Comparison of ENCODE assay signal across 8 cellular contexts in the genomic region with DNA sequence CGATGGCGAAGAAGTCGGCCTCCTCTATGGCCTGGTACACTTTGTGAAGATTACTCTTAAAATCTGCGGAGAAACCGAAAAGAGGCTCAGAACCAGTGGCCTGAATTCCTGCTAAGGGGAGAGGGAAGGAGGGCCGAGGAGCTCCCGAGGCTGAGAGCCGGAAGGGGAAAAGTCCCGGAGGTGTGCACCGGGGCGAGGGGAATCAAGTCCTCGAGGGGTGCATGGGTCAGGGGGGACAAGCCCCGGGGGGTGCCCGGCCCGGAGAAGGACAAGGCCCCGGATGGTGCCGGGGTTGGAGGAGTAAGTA. TPM values are rescaled to one million over a fixed set of nuclear protein-coding genes. Genes with fewer than 3 reads are reported as not detected.
DNase-seq lines count a peak whose midpoint lies in the region; ATAC-seq, FAIRE-seq and TF ChIP-seq lines count a peak whose summit lies in the region.

No MANE protein-coding gene starts in this region.

- FAIRE-seq in RCC 7860 (lab: Jason Lieb, UNC) = no peak

- H3K27ac ChIP-seq in 22Rv1 (peak overlapping the region; percentile 94), Karpas-422 (ENCODE audit: low read length) (peak overlapping the region; percentile 68), muscle layer of duodenum (ENCODE audit: low read length) (peak overlapping the region; percentile 81)

- peaks cover 6% of the 10 kb centered on the region for H4K20me1 ChIP-seq in Karpas-422 (ENCODE audit: insufficient read depth, low read depth, low read length)

- H2AFZ ChIP-seq in Karpas-422 (ENCODE audit: low read length) = no peak overlapping the region

- H3K9me2 ChIP-seq in Karpas-422 (replicated peaks; ENCODE audit: insufficient read depth, low read length) = no peaks in the 10 kb centered on the region

- CTCF ChIA-PET in GM10248 (lab: Yijun Ruan, JAX) = interaction anchor here (1.1 to 1.4 kb wide), 2 partner anchors 30 to 35 kb away, joined by 3 to 4 read pairs; no protein-coding TSS in a partner anchor

- DNase-seq in Karpas-422 (peak; percentile 62), cerebellar cortex (ENCODE audit: low spot score) (peak; percentile 11), hippocampal formation (lab: John Stamatoyannopoulos, UW) (no peak), GM10248 (ENCODE audit: extremely low spot score) (no peak), RCC 7860 (ENCODE audit: low spot score) (no peak)

- H3K79me2 ChIP-seq in Karpas-422 (ENCODE audit: low read length) = peaks cover 64% of the 10 kb centered on the region

- peak overlapping the region; percentile 85 for H3K4me2 ChIP-seq in Karpas-422 (ENCODE audit: low read depth, low read length, poor library complexity, severe bottlenecking)

- TF ChIP-seq CTCF in 22Rv1 (IDR thresholded peaks at IDR 0.05) (no peak), GM10248 (IDR thresholded peaks at IDR 0.05; ENCODE audit: control extremely low read depth, extremely low read depth, low read depth, missing control alignments) (no peak)

- peak overlapping the region; percentile 97 for H3K9ac ChIP-seq in Karpas-422 (ENCODE audit: low read length)

- ATAC-seq in GM18502 (IDR thresholded peaks at IDR 0.05; ENCODE audit: poor library complexity, unreplicated experiment) = peak; percentile 13

- H3K9me3 ChIP-seq in Karpas-422 (ENCODE audit: low read length) = no peaks in the 10 kb centered on the region
- H3K9me3 ChIP-seq in muscle layer of duodenum (ENCODE audit: control insufficient read depth in 1 of 2, low read length in 2 of 2) = no peaks in the 10 kb centered on the region

- H3K36me3 ChIP-seq in Karpas-422 (ENCODE audit: insufficient read depth, low read length) (peaks cover 29% of the 10 kb centered on the region), muscle layer of duodenum (ENCODE audit: control insufficient read depth in 1 of 2, insufficient read depth in 2 of 2, low read length in 2 of 2) (peaks cover 16 to 31% of the 10 kb centered on the region in 2 donors)

- POLR2A ChIA-PET in GM10248 (lab: Yijun Ruan, JAX) = no interaction called here

- H3K4me3 ChIP-seq in Karpas-422 (ENCODE audit: low read length) (peak overlapping the region; percentile 88), muscle layer of duodenum (ENCODE audit: low read depth in 1 of 2, low read length in 2 of 2) (peak overlapping the region; percentile 78 to 86)

- H3K4me1 ChIP-seq in Karpas-422 (ENCODE audit: low read length) (peaks cover 32% of the 10 kb centered on the region), muscle layer of duodenum (ENCODE audit: control insufficient read depth in 1 of 2, insufficient read depth in 2 of 2, low read length in 2 of 2) (peaks cover 6 to 23% of the 10 kb centered on the region in 2 donors)

- H3K27me3 ChIP-seq in Karpas-422 (ENCODE audit: low read length) = no peaks in the 10 kb centered on the region
- H3K27me3 ChIP-seq in muscle layer of duodenum (ENCODE audit: low read depth, low read length) = no peaks in the 10 kb centered on the region

RNA-seq across cellular contexts. Expression of a gene that starts 0.5 kb away (rescaled TPM):
- 51.1 and 90.9 TPM in 2 replicates for total RNA-seq in Karpas-422 (2014; rRNA removed; shearing (Covaris generic); ENCODE audit: low replicate concordance)

RNA-seq across cellular contexts. Expression of a gene that starts 3.2 kb away (rescaled TPM):
- total RNA-seq in Karpas-422 (2014; rRNA removed; shearing (Covaris generic); ENCODE audit: low replicate concordance) = 45.5 and 55.8 TPM in 2 replicates

Comparison
In these comparisons a context has a peak if more than half of its experiments do, and no peak if none do; other contexts are left out.
1. DNase-seq: peak in Karpas-422 (single experiment) and cerebellar cortex (single experiment); none in hippocampal formation (0 of 2), GM10248 (single experiment) and RCC 7860 (single experiment).
2. Peak in every context shown above with its lines, with median percentiles within 50 percentile points of each other: H3K27ac ChIP-seq.